22 cellular contexts compared by ENCODE assay signal in the genomic region with DNA sequence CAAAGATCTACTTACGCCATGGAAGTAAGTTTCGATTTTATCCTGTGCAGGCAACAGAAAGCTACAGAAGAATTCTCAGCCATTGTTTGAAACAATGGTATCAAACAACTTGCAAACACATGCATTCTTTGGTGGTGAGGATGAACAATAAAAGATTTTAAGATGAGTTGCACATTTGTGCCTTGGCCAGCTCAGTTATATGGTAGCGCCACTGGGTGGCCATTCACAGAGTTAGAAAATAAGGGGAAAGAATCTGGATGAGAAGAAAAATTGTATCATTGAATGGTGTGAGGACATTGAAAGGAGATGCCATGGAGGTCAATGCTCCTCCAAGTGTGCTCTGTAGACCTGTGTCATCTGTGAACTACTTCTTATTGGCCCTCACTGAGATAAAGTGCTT. TPM values are rescaled to one million over a fixed set of nuclear protein-coding genes. Genes with fewer than 3 reads are reported as not detected.
"Had no signal": no experiment of that assay in that cellular context is flagged by ENCODE, and none has a peak within 500 bp of the region (broad histone marks: within the 10 kb centered on the region; RNA-seq: fewer than 3 reads in every experiment).

No MANE protein-coding gene starts in this region.

- H3K4me3 Mint-ChIP-seq: immature natural killer cell; memory B cell; natural killer cell treated with Interleukin-12 subunit alpha and Interleukin-12 subunit beta and Interleukin-15 and Interleukin-18, amount 100 ng/mL, for 72 hours had no signal

- H3K27me3 Mint-ChIP-seq: memory B cell; natural killer cell treated with Interleukin-12 subunit alpha and Interleukin-12 subunit beta and Interleukin-15 and Interleukin-18, amount 100 ng/mL, for 72 hours; progenitor cell of endocrine pancreas had no signal

- H3K9me3 ChIP-seq: gastroesophageal sphincter, left ventricle myocardium inferior, lower lobe of right lung, pancreas had no signal

- ATAC-seq: esophagus mucosa; gastroesophageal sphincter; left cardiac atrium; lower lobe of right lung; natural killer cell treated with Interleukin-12 subunit alpha and Interleukin-12 subunit beta and Interleukin-15 and Interleukin-18, amount 100 ng/mL, for 72 hours; pancreas; right cardiac atrium had no signal

- H3K27ac ChIP-seq: coronary artery, gastroesophageal sphincter, left ventricle myocardium inferior, lower lobe of right lung, pancreas had no signal

- H3K36me3 Mint-ChIP-seq: immature natural killer cell; memory B cell; natural killer cell treated with Interleukin-12 subunit alpha and Interleukin-12 subunit beta and Interleukin-15 and Interleukin-18, amount 100 ng/mL, for 72 hours had no signal

- FAIRE-seq: keratinocyte, pancreas, small intestine had no signal

- H3K4me1 Mint-ChIP-seq: immature natural killer cell, memory B cell had no signal

- H3K4me1 ChIP-seq: gastroesophageal sphincter, left ventricle myocardium inferior, lower lobe of right lung, pancreas had no signal

- DNase-seq: effector CD4-positive, alpha-beta T cell; immature natural killer cell; left cardiac atrium; left ventricle myocardium inferior; lower lobe of right lung; midbrain; occipital lobe; pancreas; right cardiac atrium; stimulated activated CD4-positive, alpha-beta T cell treated with anti-CD3 and anti-CD28 coated beads, Interleukin-12 subunit alpha, Interleukin-12 subunit beta, amount 100 ng/mL, for 4 hours; stimulated activated naive CD4-positive, alpha-beta T cell; trophoblast cell had no signal

- H3K27ac Mint-ChIP-seq: immature natural killer cell; memory B cell; natural killer cell treated with Interleukin-12 subunit alpha and Interleukin-12 subunit beta and Interleukin-15 and Interleukin-18, amount 100 ng/mL, for 72 hours; progenitor cell of endocrine pancreas had no signal

- H3K27me3 ChIP-seq: gastroesophageal sphincter, pancreas had no signal

- H3K4me3 ChIP-seq: coronary artery, gastroesophageal sphincter, left ventricle myocardium inferior, lower lobe of right lung, pancreas had no signal

- H3K36me3 ChIP-seq: gastroesophageal sphincter, left ventricle myocardium inferior, lower lobe of right lung, pancreas had no signal

RNA-seq across cellular contexts. Expression of a gene that starts 11.6 kb away (rescaled TPM):
- total RNA-seq: dermis microvascular lymphatic vessel endothelial cell; fibroblast of villous mesenchyme; natural killer cell treated with Interleukin-12 subunit alpha and Interleukin-12 subunit beta and Interleukin-15 and Interleukin-18, amount 100 ng/mL, for 72 hours had no signal
- polyA plus RNA-seq: immature natural killer cell, keratinocyte had no signal
